In the genomic region with DNA sequence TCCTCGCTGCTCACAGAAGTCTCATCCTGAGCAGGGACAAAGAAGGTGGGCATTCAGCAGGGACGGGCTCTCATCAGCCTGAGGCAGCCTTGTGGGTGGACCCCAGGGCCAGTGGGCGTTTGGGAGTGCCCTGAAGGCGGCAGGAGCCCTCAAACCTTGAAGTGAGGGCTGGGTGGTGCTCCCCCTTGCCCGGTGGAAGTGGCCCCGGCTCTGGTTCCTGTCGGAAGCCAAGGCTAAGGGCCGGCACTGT, we compare ENCODE assay signal across 1 cellular context.
TF ChIP-seq lines count a peak whose summit lies in the region.

No MANE protein-coding gene starts in this region.

TF ChIP-seq in HepG2, 621 proteins besides CTCF, POLR2A, EP300 and RAD21 (continued from another document and continues in another):
- TF ChIP-seq, protein P1, sequence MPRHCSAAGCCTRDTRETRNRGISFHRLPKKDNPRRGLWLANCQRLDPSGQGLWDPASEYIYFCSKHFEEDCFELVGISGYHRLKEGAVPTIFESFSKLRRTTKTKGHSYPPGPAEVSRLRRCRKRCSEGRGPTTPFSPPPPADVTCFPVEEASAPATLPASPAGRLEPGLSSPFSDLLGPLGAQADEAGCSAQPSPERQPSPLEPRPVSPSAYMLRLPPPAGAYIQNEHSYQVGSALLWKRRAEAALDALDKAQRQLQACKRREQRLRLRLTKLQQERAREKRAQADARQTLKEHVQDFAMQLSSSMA (CRISPR knock-in tag; IDR thresholded peaks at IDR 0.05): 0 out of 2 replicates have a peak, but pooled peaks have one; percentile 93
- TF ChIP-seq, protein P2, sequence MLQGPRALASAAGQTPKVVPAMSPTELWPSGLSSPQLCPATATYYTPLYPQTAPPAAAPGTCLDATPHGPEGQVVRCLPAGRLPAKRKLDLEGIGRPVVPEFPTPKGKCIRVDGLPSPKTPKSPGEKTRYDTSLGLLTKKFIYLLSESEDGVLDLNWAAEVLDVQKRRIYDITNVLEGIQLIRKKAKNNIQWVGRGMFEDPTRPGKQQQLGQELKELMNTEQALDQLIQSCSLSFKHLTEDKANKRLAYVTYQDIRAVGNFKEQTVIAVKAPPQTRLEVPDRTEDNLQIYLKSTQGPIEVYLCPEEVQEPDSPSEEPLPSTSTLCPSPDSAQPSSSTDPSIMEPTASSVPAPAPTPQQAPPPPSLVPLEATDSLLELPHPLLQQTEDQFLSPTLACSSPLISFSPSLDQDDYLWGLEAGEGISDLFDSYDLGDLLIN (CRISPR knock-in tag; IDR thresholded peaks at IDR 0.05; ENCODE audit: borderline replicate concordance): 0 out of 2 replicates have a peak, but pooled peaks have one; percentile 35
- 0 out of 2 replicates have a peak, but pooled peaks have one; percentile 29 for TF ChIP-seq ADNP (CRISPR knock-in tag; IDR thresholded peaks at IDR 0.05)
- peak; percentile 47 for TF ChIP-seq ZNF567 (CRISPR knock-in tag; IDR thresholded peaks at IDR 0.05; ENCODE audit: borderline replicate concordance)
- no peak for TF ChIP-seq ZNF878 (CRISPR knock-in tag; IDR thresholded peaks at IDR 0.05)
- peak; percentile 91; the same call in 1 of the 2 replicates for TF ChIP-seq ZNF747 (CRISPR knock-in tag; IDR thresholded peaks at IDR 0.05; ENCODE audit: borderline replicate concordance)
- peak; percentile 77; the same call in 1 of the 2 replicates for TF ChIP-seq ISX (CRISPR knock-in tag; conservative IDR thresholded peaks at IDR 0.05)
- no peak for TF ChIP-seq ZNF782 (CRISPR knock-in tag; IDR thresholded peaks at IDR 0.05; ENCODE audit: borderline replicate concordance)
- TF ChIP-seq, protein P3, sequence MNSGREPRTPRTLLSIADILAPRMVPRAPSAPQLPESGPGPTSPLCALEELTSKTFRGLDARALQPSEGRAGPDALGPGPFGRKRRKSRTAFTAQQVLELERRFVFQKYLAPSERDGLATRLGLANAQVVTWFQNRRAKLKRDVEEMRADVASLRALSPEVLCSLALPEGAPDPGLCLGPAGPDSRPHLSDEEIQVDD (CRISPR knock-in tag; IDR thresholded peaks at IDR 0.05; ENCODE audit: borderline replicate concordance): no peak
- no peak for TF ChIP-seq FOXK2 (IDR thresholded peaks at IDR 0.05)
- TF ChIP-seq ISL2 (CRISPR knock-in tag; IDR thresholded peaks at IDR 0.05): peak; percentile 69; the same call in 1 of the 2 replicates
- TF ChIP-seq, protein P4, sequence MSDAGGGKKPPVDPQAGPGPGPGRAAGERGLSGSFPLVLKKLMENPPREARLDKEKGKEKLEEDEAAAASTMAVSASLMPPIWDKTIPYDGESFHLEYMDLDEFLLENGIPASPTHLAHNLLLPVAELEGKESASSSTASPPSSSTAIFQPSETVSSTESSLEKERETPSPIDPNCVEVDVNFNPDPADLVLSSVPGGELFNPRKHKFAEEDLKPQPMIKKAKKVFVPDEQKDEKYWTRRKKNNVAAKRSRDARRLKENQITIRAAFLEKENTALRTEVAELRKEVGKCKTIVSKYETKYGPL (CRISPR knock-in tag; IDR thresholded peaks at IDR 0.05): 0 out of 2 replicates have a peak, but pooled peaks have one; percentile 58
- TF ChIP-seq TEAD3 (CRISPR knock-in tag; optimal IDR thresholded peaks at IDR 0.05; ENCODE audit: borderline replicate concordance): no peak
- TF ChIP-seq HOXD1 (CRISPR knock-in tag; IDR thresholded peaks at IDR 0.05): 0 out of 2 replicates have a peak, but pooled peaks have one; percentile 55
- TF ChIP-seq ZNF781 (CRISPR knock-in tag; IDR thresholded peaks at IDR 0.05; ENCODE audit: borderline replicate concordance, not compliant biosample characterization): peak; percentile 1
- TF ChIP-seq SOX5 (CRISPR knock-in tag; IDR thresholded peaks at IDR 0.05; ENCODE audit: borderline replicate concordance): no peak
- no peak for TF ChIP-seq ZNF619 (CRISPR knock-in tag; IDR thresholded peaks at IDR 0.05)
- TF ChIP-seq, protein P5, sequence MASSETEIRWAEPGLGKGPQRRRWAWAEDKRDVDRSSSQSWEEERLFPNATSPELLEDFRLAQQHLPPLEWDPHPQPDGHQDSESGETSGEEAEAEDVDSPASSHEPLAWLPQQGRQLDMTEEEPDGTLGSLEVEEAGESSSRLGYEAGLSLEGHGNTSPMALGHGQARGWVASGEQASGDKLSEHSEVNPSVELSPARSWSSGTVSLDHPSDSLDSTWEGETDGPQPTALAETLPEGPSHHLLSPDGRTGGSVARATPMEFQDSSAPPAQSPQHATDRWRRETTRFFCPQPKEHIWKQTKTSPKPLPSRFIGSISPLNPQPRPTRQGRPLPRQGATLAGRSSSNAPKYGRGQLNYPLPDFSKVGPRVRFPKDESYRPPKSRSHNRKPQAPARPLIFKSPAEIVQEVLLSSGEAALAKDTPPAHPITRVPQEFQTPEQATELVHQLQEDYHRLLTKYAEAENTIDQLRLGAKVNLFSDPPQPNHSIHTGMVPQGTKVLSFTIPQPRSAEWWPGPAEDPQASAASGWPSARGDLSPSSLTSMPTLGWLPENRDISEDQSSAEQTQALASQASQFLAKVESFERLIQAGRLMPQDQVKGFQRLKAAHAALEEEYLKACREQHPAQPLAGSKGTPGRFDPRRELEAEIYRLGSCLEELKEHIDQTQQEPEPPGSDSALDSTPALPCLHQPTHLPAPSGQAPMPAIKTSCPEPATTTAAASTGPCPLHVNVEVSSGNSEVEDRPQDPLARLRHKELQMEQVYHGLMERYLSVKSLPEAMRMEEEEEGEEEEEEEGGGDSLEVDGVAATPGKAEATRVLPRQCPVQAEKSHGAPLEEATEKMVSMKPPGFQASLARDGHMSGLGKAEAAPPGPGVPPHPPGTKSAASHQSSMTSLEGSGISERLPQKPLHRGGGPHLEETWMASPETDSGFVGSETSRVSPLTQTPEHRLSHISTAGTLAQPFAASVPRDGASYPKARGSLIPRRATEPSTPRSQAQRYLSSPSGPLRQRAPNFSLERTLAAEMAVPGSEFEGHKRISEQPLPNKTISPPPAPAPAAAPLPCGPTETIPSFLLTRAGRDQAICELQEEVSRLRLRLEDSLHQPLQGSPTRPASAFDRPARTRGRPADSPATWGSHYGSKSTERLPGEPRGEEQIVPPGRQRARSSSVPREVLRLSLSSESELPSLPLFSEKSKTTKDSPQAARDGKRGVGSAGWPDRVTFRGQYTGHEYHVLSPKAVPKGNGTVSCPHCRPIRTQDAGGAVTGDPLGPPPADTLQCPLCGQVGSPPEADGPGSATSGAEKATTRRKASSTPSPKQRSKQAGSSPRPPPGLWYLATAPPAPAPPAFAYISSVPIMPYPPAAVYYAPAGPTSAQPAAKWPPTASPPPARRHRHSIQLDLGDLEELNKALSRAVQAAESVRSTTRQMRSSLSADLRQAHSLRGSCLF (CRISPR knock-in tag; IDR thresholded peaks at IDR 0.05; ENCODE audit: borderline replicate concordance): 0 out of 2 replicates have a peak, but pooled peaks have one; percentile 55
- TF ChIP-seq, protein P6, sequence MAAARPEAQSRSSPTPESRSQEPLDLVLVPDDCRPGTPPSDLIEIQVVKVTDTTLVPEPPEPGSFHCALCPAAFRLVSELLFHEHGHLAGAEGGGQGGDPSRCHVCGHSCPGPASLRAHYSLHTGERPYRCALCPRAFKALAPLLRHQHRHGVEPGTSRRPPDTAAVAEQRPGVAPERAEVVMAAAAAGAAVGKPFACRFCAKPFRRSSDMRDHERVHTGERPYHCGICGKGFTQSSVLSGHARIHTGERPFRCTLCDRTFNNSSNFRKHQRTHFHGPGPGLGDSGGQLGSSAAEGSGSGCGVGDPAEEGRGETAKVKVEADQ (CRISPR knock-in tag; IDR thresholded peaks at IDR 0.05; ENCODE audit: borderline replicate concordance): peak; percentile 15; the same call in 1 of the 2 replicates
- TF ChIP-seq, protein P7, sequence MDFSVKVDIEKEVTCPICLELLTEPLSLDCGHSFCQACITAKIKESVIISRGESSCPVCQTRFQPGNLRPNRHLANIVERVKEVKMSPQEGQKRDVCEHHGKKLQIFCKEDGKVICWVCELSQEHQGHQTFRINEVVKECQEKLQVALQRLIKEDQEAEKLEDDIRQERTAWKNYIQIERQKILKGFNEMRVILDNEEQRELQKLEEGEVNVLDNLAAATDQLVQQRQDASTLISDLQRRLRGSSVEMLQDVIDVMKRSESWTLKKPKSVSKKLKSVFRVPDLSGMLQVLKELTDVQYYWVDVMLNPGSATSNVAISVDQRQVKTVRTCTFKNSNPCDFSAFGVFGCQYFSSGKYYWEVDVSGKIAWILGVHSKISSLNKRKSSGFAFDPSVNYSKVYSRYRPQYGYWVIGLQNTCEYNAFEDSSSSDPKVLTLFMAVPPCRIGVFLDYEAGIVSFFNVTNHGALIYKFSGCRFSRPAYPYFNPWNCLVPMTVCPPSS (IDR thresholded peaks at IDR 0.05): no peak
- TF ChIP-seq ONECUT2 (CRISPR knock-in tag; IDR thresholded peaks at IDR 0.05): 0 out of 2 replicates have a peak, but pooled peaks have one; percentile 26
- TF ChIP-seq, protein P8, sequence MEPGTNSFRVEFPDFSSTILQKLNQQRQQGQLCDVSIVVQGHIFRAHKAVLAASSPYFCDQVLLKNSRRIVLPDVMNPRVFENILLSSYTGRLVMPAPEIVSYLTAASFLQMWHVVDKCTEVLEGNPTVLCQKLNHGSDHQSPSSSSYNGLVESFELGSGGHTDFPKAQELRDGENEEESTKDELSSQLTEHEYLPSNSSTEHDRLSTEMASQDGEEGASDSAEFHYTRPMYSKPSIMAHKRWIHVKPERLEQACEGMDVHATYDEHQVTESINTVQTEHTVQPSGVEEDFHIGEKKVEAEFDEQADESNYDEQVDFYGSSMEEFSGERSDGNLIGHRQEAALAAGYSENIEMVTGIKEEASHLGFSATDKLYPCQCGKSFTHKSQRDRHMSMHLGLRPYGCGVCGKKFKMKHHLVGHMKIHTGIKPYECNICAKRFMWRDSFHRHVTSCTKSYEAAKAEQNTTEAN (CRISPR knock-in tag; conservative IDR thresholded peaks at IDR 0.05): peak; percentile 75
- TF ChIP-seq MTF1 (CRISPR knock-in tag; IDR thresholded peaks at IDR 0.05): peak; percentile 80; the same call in 1 of the 2 replicates
- no peak for TF ChIP-seq JARID2 (CRISPR knock-in tag; IDR thresholded peaks at IDR 0.05; ENCODE audit: insufficient replicate concordance)
- TF ChIP-seq FOXA3 (CRISPR knock-in tag; IDR thresholded peaks at IDR 0.05): no peak
- TF ChIP-seq, protein P9, sequence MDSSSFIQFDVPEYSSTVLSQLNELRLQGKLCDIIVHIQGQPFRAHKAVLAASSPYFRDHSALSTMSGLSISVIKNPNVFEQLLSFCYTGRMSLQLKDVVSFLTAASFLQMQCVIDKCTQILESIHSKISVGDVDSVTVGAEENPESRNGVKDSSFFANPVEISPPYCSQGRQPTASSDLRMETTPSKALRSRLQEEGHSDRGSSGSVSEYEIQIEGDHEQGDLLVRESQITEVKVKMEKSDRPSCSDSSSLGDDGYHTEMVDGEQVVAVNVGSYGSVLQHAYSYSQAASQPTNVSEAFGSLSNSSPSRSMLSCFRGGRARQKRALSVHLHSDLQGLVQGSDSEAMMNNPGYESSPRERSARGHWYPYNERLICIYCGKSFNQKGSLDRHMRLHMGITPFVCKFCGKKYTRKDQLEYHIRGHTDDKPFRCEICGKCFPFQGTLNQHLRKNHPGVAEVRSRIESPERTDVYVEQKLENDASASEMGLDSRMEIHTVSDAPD (CRISPR knock-in tag; IDR thresholded peaks at IDR 0.05): no peak
- peak; percentile 21; the same call in 1 of the 2 replicates for TF ChIP-seq MYC (CRISPR knock-in tag; IDR thresholded peaks at IDR 0.05; ENCODE audit: borderline replicate concordance)
- TF ChIP-seq, protein P10, sequence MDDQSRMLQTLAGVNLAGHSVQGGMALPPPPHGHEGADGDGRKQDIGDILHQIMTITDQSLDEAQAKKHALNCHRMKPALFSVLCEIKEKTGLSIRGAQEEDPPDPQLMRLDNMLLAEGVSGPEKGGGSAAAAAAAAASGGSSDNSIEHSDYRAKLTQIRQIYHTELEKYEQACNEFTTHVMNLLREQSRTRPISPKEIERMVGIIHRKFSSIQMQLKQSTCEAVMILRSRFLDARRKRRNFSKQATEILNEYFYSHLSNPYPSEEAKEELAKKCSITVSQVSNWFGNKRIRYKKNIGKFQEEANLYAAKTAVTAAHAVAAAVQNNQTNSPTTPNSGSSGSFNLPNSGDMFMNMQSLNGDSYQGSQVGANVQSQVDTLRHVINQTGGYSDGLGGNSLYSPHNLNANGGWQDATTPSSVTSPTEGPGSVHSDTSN (CRISPR knock-in tag; IDR thresholded peaks at IDR 0.05; ENCODE audit: borderline replicate concordance): no peak
- TF ChIP-seq, protein P11, sequence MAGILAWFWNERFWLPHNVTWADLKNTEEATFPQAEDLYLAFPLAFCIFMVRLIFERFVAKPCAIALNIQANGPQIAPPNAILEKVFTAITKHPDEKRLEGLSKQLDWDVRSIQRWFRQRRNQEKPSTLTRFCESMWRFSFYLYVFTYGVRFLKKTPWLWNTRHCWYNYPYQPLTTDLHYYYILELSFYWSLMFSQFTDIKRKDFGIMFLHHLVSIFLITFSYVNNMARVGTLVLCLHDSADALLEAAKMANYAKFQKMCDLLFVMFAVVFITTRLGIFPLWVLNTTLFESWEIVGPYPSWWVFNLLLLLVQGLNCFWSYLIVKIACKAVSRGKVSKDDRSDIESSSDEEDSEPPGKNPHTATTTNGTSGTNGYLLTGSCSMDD (CRISPR knock-in tag; IDR thresholded peaks at IDR 0.05): 0 out of 2 replicates have a peak, but pooled peaks have one; percentile 60
- TF ChIP-seq HDAC2 (CRISPR knock-in tag; IDR thresholded peaks at IDR 0.05): no peak
- TF ChIP-seq ZNF253 (CRISPR knock-in tag; IDR thresholded peaks at IDR 0.05; ENCODE audit: borderline replicate concordance): peak; percentile 21; the same call in 1 of the 2 replicates
- TF ChIP-seq MED1 (CRISPR knock-in tag; IDR thresholded peaks at IDR 0.05): peak; percentile 26; the same call in 1 of the 2 replicates
- no peak for TF ChIP-seq ZNF839 (CRISPR knock-in tag; IDR thresholded peaks at IDR 0.05; ENCODE audit: borderline replicate concordance)
- TF ChIP-seq, protein P12, sequence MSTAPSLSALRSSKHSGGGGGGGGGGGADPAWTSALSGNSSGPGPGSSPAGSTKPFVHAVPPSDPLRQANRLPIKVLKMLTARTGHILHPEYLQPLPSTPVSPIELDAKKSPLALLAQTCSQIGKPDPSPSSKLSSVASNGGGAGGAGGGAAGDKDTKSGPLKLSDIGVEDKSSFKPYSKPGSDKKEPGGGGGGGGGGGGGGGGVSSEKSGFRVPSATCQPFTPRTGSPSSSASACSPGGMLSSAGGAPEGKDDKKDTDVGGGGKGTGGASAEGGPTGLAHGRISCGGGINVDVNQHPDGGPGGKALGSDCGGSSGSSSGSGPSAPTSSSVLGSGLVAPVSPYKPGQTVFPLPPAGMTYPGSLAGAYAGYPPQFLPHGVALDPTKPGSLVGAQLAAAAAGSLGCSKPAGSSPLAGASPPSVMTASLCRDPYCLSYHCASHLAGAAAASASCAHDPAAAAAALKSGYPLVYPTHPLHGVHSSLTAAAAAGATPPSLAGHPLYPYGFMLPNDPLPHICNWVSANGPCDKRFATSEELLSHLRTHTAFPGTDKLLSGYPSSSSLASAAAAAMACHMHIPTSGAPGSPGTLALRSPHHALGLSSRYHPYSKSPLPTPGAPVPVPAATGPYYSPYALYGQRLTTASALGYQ (CRISPR knock-in tag; IDR thresholded peaks at IDR 0.05): peak; percentile 62; the same call in 1 of the 2 replicates
- no peak for TF ChIP-seq RORA (CRISPR knock-in tag; IDR thresholded peaks at IDR 0.05)
- peak; percentile 85; the same call in 1 of the 2 replicates for TF ChIP-seq MAF1 (CRISPR knock-in tag; IDR thresholded peaks at IDR 0.05; ENCODE audit: borderline replicate concordance)
- TF ChIP-seq LCORL (IDR thresholded peaks at IDR 0.05): no peak
- no peak for TF ChIP-seq LCORL (CRISPR knock-in tag; IDR thresholded peaks at IDR 0.05)
- no peak for TF ChIP-seq SRSF1 (optimal IDR thresholded peaks at IDR 0.05; ENCODE audit: low read depth, low read length)
- peak; percentile 88; the same call in 1 of the 2 replicates for TF ChIP-seq ZSCAN20 (CRISPR knock-in tag; IDR thresholded peaks at IDR 0.05; ENCODE audit: borderline replicate concordance)
- TF ChIP-seq ZNF557 (CRISPR knock-in tag; IDR thresholded peaks at IDR 0.05): peak; percentile 36; the same call in 1 of the 2 replicates
- peak; percentile 87; the same call in 1 of the 2 replicates for TF ChIP-seq NKX3-1 (CRISPR knock-in tag; IDR thresholded peaks at IDR 0.05)
- 0 out of 2 replicates have a peak, but pooled peaks have one; percentile 30 for TF ChIP-seq ZSCAN31 (CRISPR knock-in tag; IDR thresholded peaks at IDR 0.05; ENCODE audit: low read depth)
